ENCODE assay signal across 9 cellular contexts in genomic region chr20:61292391-61292790, GRCh38. TPM values are rescaled to one million over a fixed set of nuclear protein-coding genes. Genes with fewer than 3 reads are reported as not detected.
"Had no signal": no experiment of that assay in that cellular context is flagged by ENCODE, and none has a peak within 500 bp of the region (broad histone marks: within the 10 kb centered on the region; RNA-seq: fewer than 3 reads in every experiment).

No MANE protein-coding gene starts in this region.

- H2AFZ ChIP-seq: GM23248 had no signal

- H3K4me3 ChIP-seq: GM23248 had no signal

- H3K27ac ChIP-seq: GM23248, HL-60, KMS-11 had no signal

- H3K4me2 ChIP-seq: KMS-11 had no signal

- H3K9ac ChIP-seq: GM23248, KMS-11 had no signal

- ATAC-seq: HepG2 had no signal

- DNase-seq: GM23248, GOT3, H9, HCEC 1CT, KBM-7 had no signal

RNA-seq across cellular contexts. Expression of gene CDH4, which starts 40.3 kb away (rescaled TPM):
- total RNA-seq: HepG2 had no signal
- polyA plus RNA-seq: HepG2, IgD-negative memory B cell had no signal
